In genomic region chr6:159979136-159979874, GRCh38 we compare ENCODE assay signal across 1 cellular context.
TF ChIP-seq lines count a peak whose summit lies in the region.

No MANE protein-coding gene starts in this region.

TF ChIP-seq in HEK293, 187 proteins besides CTCF, POLR2A, EP300 and RAD21 (continued from another document and continues in another):
- TF ChIP-seq, protein P1, sequence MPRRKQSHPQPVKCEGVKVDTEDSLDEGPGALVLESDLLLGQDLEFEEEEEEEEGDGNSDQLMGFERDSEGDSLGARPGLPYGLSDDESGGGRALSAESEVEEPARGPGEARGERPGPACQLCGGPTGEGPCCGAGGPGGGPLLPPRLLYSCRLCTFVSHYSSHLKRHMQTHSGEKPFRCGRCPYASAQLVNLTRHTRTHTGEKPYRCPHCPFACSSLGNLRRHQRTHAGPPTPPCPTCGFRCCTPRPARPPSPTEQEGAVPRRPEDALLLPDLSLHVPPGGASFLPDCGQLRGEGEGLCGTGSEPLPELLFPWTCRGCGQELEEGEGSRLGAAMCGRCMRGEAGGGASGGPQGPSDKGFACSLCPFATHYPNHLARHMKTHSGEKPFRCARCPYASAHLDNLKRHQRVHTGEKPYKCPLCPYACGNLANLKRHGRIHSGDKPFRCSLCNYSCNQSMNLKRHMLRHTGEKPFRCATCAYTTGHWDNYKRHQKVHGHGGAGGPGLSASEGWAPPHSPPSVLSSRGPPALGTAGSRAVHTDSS (tag by site-specific recombination; IDR thresholded peaks at IDR 0.05) = no peak
- TF ChIP-seq ZNF626 (tag by site-specific recombination; IDR thresholded peaks at IDR 0.05) = no peak
- TF ChIP-seq, protein P2, sequence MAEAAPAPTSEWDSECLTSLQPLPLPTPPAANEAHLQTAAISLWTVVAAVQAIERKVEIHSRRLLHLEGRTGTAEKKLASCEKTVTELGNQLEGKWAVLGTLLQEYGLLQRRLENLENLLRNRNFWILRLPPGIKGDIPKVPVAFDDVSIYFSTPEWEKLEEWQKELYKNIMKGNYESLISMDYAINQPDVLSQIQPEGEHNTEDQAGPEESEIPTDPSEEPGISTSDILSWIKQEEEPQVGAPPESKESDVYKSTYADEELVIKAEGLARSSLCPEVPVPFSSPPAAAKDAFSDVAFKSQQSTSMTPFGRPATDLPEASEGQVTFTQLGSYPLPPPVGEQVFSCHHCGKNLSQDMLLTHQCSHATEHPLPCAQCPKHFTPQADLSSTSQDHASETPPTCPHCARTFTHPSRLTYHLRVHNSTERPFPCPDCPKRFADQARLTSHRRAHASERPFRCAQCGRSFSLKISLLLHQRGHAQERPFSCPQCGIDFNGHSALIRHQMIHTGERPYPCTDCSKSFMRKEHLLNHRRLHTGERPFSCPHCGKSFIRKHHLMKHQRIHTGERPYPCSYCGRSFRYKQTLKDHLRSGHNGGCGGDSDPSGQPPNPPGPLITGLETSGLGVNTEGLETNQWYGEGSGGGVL (tag by site-specific recombination; IDR thresholded peaks at IDR 0.05) = no peak
- TF ChIP-seq, protein P3, sequence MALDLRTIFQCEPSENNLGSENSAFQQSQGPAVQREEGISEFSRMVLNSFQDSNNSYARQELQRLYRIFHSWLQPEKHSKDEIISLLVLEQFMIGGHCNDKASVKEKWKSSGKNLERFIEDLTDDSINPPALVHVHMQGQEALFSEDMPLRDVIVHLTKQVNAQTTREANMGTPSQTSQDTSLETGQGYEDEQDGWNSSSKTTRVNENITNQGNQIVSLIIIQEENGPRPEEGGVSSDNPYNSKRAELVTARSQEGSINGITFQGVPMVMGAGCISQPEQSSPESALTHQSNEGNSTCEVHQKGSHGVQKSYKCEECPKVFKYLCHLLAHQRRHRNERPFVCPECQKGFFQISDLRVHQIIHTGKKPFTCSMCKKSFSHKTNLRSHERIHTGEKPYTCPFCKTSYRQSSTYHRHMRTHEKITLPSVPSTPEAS (tag by site-specific recombination; IDR thresholded peaks at IDR 0.05) = no peak
- TF ChIP-seq ZNF266 (tag by site-specific recombination; IDR thresholded peaks at IDR 0.05; ENCODE audit: low read depth) = no peak
- TF ChIP-seq ZNF558 (tag by site-specific recombination; IDR thresholded peaks at IDR 0.05) = no peak
- TF ChIP-seq GLIS2 (tag by site-specific recombination; IDR thresholded peaks at IDR 0.05) = peak; percentile 26; the same call in 1 of the 2 replicates
- TF ChIP-seq PRDM4 (tag by site-specific recombination; IDR thresholded peaks at IDR 0.05) = no peak
- no peak for TF ChIP-seq ZNF677 (tag by site-specific recombination; IDR thresholded peaks at IDR 0.05)
- no peak for TF ChIP-seq ZNF140 (tag by site-specific recombination; IDR thresholded peaks at IDR 0.05)
- TF ChIP-seq ZNF629 (tag by site-specific recombination; IDR thresholded peaks at IDR 0.05) = 0 out of 2 replicates have a peak, but pooled peaks have one; percentile 45
- TF ChIP-seq ZBTB17 (tag by site-specific recombination; IDR thresholded peaks at IDR 0.05) = no peak
- TF ChIP-seq ZNF610 (tag by site-specific recombination; IDR thresholded peaks at IDR 0.05; ENCODE audit: borderline replicate concordance) = no peak
- TF ChIP-seq TCF7L2 (IDR thresholded peaks at IDR 0.05; ENCODE audit: borderline replicate concordance, low read depth, low read length) = no peak
- no peak for TF ChIP-seq ZNF518A (tag by site-specific recombination; conservative IDR thresholded peaks at IDR 0.05; ENCODE audit: low read depth)
- TF ChIP-seq SCRT1 (tag by site-specific recombination; IDR thresholded peaks at IDR 0.05; ENCODE audit: borderline replicate concordance) = no peak
- TF ChIP-seq ZNF335 (tag by site-specific recombination; conservative IDR thresholded peaks at IDR 0.05) = no peak
- peak; percentile 17; the same call in 1 of the 2 replicates for TF ChIP-seq ZNF561 (tag by site-specific recombination; IDR thresholded peaks at IDR 0.05; ENCODE audit: borderline replicate concordance)
- TF ChIP-seq, protein P4, sequence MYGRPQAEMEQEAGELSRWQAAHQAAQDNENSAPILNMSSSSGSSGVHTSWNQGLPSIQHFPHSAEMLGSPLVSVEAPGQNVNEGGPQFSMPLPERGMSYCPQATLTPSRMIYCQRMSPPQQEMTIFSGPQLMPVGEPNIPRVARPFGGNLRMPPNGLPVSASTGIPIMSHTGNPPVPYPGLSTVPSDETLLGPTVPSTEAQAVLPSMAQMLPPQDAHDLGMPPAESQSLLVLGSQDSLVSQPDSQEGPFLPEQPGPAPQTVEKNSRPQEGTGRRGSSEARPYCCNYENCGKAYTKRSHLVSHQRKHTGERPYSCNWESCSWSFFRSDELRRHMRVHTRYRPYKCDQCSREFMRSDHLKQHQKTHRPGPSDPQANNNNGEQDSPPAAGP (tag by site-specific recombination; IDR thresholded peaks at IDR 0.05) = 0 out of 2 replicates have a peak, but pooled peaks have one; percentile 29
- no peak for TF ChIP-seq ZBTB7A (tag by site-specific recombination; IDR thresholded peaks at IDR 0.05; ENCODE audit: low read depth)
- TF ChIP-seq, protein P5, sequence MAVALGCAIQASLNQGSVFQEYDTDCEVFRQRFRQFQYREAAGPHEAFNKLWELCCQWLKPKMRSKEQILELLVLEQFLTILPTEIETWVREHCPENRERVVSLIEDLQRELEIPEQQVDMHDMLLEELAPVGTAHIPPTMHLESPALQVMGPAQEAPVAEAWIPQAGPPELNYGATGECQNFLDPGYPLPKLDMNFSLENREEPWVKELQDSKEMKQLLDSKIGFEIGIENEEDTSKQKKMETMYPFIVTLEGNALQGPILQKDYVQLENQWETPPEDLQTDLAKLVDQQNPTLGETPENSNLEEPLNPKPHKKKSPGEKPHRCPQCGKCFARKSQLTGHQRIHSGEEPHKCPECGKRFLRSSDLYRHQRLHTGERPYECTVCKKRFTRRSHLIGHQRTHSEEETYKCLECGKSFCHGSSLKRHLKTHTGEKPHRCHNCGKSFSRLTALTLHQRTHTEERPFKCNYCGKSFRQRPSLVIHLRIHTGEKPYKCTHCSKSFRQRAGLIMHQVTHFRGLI (tag by site-specific recombination; IDR thresholded peaks at IDR 0.05) = no peak
- TF ChIP-seq ZNF621 (tag by site-specific recombination; IDR thresholded peaks at IDR 0.05) = no peak
- TF ChIP-seq, protein P6, sequence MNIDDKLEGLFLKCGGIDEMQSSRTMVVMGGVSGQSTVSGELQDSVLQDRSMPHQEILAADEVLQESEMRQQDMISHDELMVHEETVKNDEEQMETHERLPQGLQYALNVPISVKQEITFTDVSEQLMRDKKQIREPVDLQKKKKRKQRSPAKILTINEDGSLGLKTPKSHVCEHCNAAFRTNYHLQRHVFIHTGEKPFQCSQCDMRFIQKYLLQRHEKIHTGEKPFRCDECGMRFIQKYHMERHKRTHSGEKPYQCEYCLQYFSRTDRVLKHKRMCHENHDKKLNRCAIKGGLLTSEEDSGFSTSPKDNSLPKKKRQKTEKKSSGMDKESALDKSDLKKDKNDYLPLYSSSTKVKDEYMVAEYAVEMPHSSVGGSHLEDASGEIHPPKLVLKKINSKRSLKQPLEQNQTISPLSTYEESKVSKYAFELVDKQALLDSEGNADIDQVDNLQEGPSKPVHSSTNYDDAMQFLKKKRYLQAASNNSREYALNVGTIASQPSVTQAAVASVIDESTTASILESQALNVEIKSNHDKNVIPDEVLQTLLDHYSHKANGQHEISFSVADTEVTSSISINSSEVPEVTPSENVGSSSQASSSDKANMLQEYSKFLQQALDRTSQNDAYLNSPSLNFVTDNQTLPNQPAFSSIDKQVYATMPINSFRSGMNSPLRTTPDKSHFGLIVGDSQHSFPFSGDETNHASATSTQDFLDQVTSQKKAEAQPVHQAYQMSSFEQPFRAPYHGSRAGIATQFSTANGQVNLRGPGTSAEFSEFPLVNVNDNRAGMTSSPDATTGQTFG (tag by site-specific recombination; IDR thresholded peaks at IDR 0.05; ENCODE audit: borderline replicate concordance) = no peak
- TF ChIP-seq ZNF521 (tag by site-specific recombination; IDR thresholded peaks at IDR 0.05) = no peak
- no peak for TF ChIP-seq ZBTB21 (tag by site-specific recombination; IDR thresholded peaks at IDR 0.05)
- no peak for TF ChIP-seq ZNF670 (tag by site-specific recombination; IDR thresholded peaks at IDR 0.05; ENCODE audit: low read depth)
- peak; percentile 40; the same call in 1 of the 2 replicates for TF ChIP-seq PRDM1 (tag by site-specific recombination; IDR thresholded peaks at IDR 0.05)
- no peak for TF ChIP-seq ZNF202 (tag by site-specific recombination; IDR thresholded peaks at IDR 0.05; ENCODE audit: borderline replicate concordance)
- TF ChIP-seq ZNF223 (tag by site-specific recombination; IDR thresholded peaks at IDR 0.05) = no peak
- TF ChIP-seq ZNF514 (tag by site-specific recombination; IDR thresholded peaks at IDR 0.05) = no peak
- no peak for TF ChIP-seq ZNF394 (tag by site-specific recombination; IDR thresholded peaks at IDR 0.05; ENCODE audit: borderline replicate concordance)
- peak; percentile 67; the same call in 1 of the 2 replicates for TF ChIP-seq ZEB2 (tag by site-specific recombination; IDR thresholded peaks at IDR 0.05)
- TF ChIP-seq KLF1 (tag by site-specific recombination; IDR thresholded peaks at IDR 0.05) = no peak
- no peak for TF ChIP-seq ZXDB (tag by site-specific recombination; IDR thresholded peaks at IDR 0.05)
- no peak for TF ChIP-seq ZBTB8A (tag by site-specific recombination; IDR thresholded peaks at IDR 0.05)
- TF ChIP-seq ZNF658 (tag by site-specific recombination; IDR thresholded peaks at IDR 0.05) = no peak
- no peak for TF ChIP-seq ZNF157 (tag by site-specific recombination; IDR thresholded peaks at IDR 0.05)
- TF ChIP-seq HOXD13 (CRISPR knock-in tag; IDR thresholded peaks at IDR 0.05; ENCODE audit: borderline replicate concordance) = no peak
- no peak for TF ChIP-seq ZNF654 (tag by site-specific recombination; IDR thresholded peaks at IDR 0.05; ENCODE audit: low read depth)
- TF ChIP-seq FEZF1 (tag by site-specific recombination; IDR thresholded peaks at IDR 0.05) = peak; percentile 81
- peak; percentile 64 for TF ChIP-seq ZNF184 (tag by site-specific recombination; IDR thresholded peaks at IDR 0.05)
- no peak for TF ChIP-seq ZNF354C (tag by site-specific recombination; IDR thresholded peaks at IDR 0.05; ENCODE audit: borderline replicate concordance, low read depth)
- TF ChIP-seq MZF1 (tag by site-specific recombination; IDR thresholded peaks at IDR 0.05; ENCODE audit: borderline replicate concordance) = no peak
- no peak for TF ChIP-seq ZNF501 (tag by site-specific recombination; IDR thresholded peaks at IDR 0.05)
- TF ChIP-seq ZNF423 (tag by site-specific recombination; IDR thresholded peaks at IDR 0.05) = peak; percentile 67; the same call in 1 of the 2 replicates
- peak; percentile 53 for TF ChIP-seq SP7 (tag by site-specific recombination; IDR thresholded peaks at IDR 0.05)
